1 cellular context compared by ENCODE assay signal in the genomic region with DNA sequence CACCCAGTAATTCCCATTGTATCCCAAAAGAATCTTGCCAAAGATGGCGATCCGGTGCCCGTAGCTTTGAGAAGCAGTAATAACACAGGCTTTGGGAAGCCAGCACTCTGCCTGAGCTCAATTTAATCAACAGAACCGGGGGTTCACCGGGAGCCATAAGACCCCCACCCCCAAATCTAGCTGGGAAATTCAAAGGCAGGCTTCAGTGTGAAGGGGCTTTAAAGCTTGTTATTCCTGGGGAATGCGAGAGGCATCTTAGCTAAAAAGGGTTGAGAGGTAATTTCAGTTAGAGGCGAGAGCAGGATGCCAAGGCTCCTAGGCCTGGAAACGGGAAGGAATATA.
TF ChIP-seq lines count a peak whose summit lies in the region.

No MANE protein-coding gene starts in this region.

TF ChIP-seq in HepG2, 621 proteins besides CTCF, POLR2A, EP300 and RAD21:
- TF ChIP-seq RBM39 (IDR thresholded peaks at IDR 0.05; ENCODE audit: low read depth, low read length, poor library complexity, severe bottlenecking) (peak; percentile 1), ZNF343 (CRISPR knock-in tag; IDR thresholded peaks at IDR 0.05) (0 out of 2 replicates have a peak, but pooled peaks have one; percentile 18), ZNF543 (CRISPR knock-in tag; IDR thresholded peaks at IDR 0.05) (peak; percentile 65; the same call in 1 of the 2 replicates), ZNF20 (CRISPR knock-in tag; IDR thresholded peaks at IDR 0.05) (0 out of 2 replicates have a peak, but pooled peaks have one; percentile 55), ZNF850 (CRISPR knock-in tag; conservative IDR thresholded peaks at IDR 0.05) (peak; percentile 67; the same call in 1 of the 2 replicates), NCOA1 (CRISPR knock-in tag; IDR thresholded peaks at IDR 0.05) (peak; percentile 23; the same call in 1 of the 2 replicates), RARG (CRISPR knock-in tag; IDR thresholded peaks at IDR 0.05; ENCODE audit: low read depth) (0 out of 2 replicates have a peak, but pooled peaks have one; percentile 86), ZNF501 (CRISPR knock-in tag; IDR thresholded peaks at IDR 0.05) (peak; percentile 9; the same call in 1 of the 2 replicates), ZSCAN30 (CRISPR knock-in tag; IDR thresholded peaks at IDR 0.05) (peak; percentile 16; the same call in 1 of the 2 replicates), ZNF510 (CRISPR knock-in tag; IDR thresholded peaks at IDR 0.05; ENCODE audit: low read depth) (peak; percentile 84), ZBTB8A (CRISPR knock-in tag; IDR thresholded peaks at IDR 0.05; ENCODE audit: borderline replicate concordance, low read depth) (0 out of 2 replicates have a peak, but pooled peaks have one; percentile 31), SNAI1 (CRISPR knock-in tag; IDR thresholded peaks at IDR 0.05; ENCODE audit: borderline replicate concordance) (0 out of 2 replicates have a peak, but pooled peaks have one; percentile 49), ZNF670 (CRISPR knock-in tag; IDR thresholded peaks at IDR 0.05; ENCODE audit: borderline replicate concordance) (0 out of 2 replicates have a peak, but pooled peaks have one; percentile 11)
- TF ChIP-seq, protein P1, sequence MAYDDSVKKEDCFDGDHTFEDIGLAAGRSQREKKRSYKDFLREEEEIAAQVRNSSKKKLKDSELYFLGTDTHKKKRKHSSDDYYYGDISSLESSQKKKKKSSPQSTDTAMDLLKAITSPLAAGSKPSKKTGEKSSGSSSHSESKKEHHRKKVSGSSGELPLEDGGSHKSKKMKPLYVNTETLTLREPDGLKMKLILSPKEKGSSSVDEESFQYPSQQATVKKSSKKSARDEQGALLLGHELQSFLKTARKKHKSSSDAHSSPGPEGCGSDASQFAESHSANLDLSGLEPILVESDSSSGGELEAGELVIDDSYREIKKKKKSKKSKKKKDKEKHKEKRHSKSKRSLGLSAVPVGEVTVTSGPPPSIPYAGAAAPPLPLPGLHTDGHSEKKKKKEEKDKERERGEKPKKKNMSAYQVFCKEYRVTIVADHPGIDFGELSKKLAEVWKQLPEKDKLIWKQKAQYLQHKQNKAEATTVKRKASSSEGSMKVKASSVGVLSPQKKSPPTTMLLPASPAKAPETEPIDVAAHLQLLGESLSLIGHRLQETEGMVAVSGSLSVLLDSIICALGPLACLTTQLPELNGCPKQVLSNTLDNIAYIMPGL (CRISPR knock-in tag; IDR thresholded peaks at IDR 0.05; ENCODE audit: borderline replicate concordance in 1 of 2, low read depth in 1 of 2), result peak in 1 of 2 experiments; percentile 49; a peak in 1 of 4 replicates
- TF ChIP-seq, protein P2, sequence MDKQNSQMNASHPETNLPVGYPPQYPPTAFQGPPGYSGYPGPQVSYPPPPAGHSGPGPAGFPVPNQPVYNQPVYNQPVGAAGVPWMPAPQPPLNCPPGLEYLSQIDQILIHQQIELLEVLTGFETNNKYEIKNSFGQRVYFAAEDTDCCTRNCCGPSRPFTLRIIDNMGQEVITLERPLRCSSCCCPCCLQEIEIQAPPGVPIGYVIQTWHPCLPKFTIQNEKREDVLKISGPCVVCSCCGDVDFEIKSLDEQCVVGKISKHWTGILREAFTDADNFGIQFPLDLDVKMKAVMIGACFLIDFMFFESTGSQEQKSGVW (CRISPR knock-in tag; IDR thresholded peaks at IDR 0.05; ENCODE audit: borderline replicate concordance), result peak; percentile 51; the same call in 1 of the 2 replicates
- TF ChIP-seq, protein P3, sequence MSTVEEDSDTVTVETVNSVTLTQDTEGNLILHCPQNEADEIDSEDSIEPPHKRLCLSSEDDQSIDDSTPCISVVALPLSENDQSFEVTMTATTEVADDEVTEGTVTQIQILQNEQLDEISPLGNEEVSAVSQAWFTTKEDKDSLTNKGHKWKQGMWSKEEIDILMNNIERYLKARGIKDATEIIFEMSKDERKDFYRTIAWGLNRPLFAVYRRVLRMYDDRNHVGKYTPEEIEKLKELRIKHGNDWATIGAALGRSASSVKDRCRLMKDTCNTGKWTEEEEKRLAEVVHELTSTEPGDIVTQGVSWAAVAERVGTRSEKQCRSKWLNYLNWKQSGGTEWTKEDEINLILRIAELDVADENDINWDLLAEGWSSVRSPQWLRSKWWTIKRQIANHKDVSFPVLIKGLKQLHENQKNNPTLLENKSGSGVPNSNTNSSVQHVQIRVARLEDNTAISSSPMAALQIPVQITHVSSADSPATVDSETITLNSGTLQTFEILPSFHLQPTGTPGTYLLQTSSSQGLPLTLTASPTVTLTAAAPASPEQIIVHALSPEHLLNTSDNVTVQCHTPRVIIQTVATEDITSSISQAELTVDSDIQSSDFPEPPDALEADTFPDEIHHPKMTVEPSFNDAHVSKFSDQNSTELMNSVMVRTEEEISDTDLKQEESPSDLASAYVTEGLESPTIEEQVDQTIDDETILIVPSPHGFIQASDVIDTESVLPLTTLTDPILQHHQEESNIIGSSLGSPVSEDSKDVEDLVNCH (CRISPR knock-in tag; IDR thresholded peaks at IDR 0.05), result 0 out of 2 replicates have a peak, but pooled peaks have one; percentile 76
- TF ChIP-seq, protein P4, sequence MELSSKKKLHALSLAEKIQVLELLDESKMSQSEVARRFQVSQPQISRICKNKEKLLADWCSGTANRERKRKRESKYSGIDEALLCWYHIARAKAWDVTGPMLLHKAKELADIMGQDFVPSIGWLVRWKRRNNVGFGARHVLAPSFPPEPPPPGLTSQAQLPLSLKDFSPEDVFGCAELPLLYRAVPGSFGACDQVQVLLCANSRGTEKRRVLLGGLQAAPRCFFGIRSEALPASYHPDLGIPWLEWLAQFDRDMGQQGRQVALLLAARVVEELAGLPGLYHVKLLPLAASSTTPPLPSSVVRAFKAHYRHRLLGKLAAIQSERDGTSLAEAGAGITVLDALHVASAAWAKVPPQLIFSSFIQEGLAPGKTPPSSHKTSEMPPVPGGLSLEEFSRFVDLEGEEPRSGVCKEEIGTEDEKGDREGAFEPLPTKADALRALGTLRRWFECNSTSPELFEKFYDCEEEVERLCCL (CRISPR knock-in tag; IDR thresholded peaks at IDR 0.05; ENCODE audit: borderline replicate concordance), result peak; percentile 17; the same call in 1 of the 2 replicates
- TF ChIP-seq, protein P5, sequence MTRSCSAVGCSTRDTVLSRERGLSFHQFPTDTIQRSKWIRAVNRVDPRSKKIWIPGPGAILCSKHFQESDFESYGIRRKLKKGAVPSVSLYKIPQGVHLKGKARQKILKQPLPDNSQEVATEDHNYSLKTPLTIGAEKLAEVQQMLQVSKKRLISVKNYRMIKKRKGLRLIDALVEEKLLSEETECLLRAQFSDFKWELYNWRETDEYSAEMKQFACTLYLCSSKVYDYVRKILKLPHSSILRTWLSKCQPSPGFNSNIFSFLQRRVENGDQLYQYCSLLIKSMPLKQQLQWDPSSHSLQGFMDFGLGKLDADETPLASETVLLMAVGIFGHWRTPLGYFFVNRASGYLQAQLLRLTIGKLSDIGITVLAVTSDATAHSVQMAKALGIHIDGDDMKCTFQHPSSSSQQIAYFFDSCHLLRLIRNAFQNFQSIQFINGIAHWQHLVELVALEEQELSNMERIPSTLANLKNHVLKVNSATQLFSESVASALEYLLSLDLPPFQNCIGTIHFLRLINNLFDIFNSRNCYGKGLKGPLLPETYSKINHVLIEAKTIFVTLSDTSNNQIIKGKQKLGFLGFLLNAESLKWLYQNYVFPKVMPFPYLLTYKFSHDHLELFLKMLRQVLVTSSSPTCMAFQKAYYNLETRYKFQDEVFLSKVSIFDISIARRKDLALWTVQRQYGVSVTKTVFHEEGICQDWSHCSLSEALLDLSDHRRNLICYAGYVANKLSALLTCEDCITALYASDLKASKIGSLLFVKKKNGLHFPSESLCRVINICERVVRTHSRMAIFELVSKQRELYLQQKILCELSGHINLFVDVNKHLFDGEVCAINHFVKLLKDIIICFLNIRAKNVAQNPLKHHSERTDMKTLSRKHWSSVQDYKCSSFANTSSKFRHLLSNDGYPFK (CRISPR knock-in tag; IDR thresholded peaks at IDR 0.05; ENCODE audit: borderline replicate concordance), result peak; percentile 47; the same call in 1 of the 2 replicates
TF ChIP-seq in HepG2: peak in this region for 18; not testable (repeated sequence) for 603.
